ENCODE assay signal across 1 cellular context in the genomic region with DNA sequence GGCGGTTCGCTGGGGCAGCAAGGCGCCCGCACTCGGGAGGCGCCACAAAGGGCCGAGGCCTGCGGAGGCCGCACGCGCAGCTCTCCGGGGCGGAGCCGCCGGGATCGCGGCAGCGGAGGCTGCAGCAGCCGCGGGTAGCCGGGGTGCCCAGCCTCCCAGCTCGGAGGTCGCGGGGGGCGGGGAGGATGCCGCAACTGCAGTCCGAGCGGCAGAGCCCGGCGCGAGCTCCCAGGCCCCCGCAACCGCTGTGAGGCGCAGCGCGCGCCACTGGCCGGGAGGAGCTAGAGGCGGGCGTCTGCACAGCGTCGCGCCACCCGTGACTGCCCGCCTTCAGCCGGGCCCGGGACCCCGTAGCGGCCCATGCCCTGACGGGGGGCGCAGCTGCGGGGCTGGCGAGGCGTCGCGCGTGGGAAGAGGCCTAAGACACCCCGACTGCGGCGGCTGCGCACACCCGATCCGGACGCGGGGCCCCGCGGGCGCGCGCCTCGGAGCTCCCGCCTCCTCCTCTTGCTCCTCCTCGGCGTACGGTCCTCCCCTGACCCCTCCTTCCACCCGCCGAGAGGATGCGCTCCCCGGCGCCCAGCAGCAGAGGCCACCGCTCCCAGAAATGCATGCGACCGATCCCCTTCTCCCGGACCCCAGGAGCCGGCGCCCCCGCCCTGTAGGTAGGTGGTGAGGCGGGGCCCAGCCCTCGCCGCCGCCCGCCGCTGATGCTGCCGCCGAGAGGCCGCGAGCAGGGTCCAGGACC.
TF ChIP-seq lines count a peak whose summit lies in the region.

A gene with protein sequence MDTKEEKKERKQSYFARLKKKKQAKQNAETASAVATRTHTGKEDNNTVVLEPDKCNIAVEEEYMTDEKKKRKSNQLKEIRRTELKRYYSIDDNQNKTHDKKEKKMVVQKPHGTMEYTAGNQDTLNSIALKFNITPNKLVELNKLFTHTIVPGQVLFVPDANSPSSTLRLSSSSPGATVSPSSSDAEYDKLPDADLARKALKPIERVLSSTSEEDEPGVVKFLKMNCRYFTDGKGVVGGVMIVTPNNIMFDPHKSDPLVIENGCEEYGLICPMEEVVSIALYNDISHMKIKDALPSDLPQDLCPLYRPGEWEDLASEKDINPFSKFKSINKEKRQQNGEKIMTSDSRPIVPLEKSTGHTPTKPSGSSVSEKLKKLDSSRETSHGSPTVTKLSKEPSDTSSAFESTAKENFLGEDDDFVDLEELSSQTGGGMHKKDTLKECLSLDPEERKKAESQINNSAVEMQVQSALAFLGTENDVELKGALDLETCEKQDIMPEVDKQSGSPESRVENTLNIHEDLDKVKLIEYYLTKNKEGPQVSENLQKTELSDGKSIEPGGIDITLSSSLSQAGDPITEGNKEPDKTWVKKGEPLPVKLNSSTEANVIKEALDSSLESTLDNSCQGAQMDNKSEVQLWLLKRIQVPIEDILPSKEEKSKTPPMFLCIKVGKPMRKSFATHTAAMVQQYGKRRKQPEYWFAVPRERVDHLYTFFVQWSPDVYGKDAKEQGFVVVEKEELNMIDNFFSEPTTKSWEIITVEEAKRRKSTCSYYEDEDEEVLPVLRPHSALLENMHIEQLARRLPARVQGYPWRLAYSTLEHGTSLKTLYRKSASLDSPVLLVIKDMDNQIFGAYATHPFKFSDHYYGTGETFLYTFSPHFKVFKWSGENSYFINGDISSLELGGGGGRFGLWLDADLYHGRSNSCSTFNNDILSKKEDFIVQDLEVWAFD (plus strand): TSS at position 558 of the 748 bp plus-strand sequence. CDS start 24,395 bp downstream, outside the sequence.

TF ChIP-seq in K562, 482 proteins besides CTCF, POLR2A, EP300 and RAD21 (continued from another document and continues in another):
- TF ChIP-seq, protein P1, sequence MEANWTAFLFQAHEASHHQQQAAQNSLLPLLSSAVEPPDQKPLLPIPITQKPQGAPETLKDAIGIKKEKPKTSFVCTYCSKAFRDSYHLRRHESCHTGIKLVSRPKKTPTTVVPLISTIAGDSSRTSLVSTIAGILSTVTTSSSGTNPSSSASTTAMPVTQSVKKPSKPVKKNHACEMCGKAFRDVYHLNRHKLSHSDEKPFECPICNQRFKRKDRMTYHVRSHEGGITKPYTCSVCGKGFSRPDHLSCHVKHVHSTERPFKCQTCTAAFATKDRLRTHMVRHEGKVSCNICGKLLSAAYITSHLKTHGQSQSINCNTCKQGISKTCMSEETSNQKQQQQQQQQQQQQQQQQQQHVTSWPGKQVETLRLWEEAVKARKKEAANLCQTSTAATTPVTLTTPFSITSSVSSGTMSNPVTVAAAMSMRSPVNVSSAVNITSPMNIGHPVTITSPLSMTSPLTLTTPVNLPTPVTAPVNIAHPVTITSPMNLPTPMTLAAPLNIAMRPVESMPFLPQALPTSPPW (CRISPR knock-in tag; IDR thresholded peaks at IDR 0.05) = peak; percentile 79
- TF ChIP-seq SMAD4 (CRISPR knock-in tag; conservative IDR thresholded peaks at IDR 0.05) = peak; percentile 81
- TF ChIP-seq HNRNPL (IDR thresholded peaks at IDR 0.05; ENCODE audit: low read depth, low read length) = peak; percentile 25; the same call in 1 of the 2 replicates
- TF ChIP-seq RCOR1 (IDR thresholded peaks at IDR 0.05; ENCODE audit: borderline replicate concordance in 1 of 2, low read depth in 2 of 2, low read length in 2 of 2) = peak; percentile 37 to 53; a peak in 2 of 4 replicates
- 0 out of 2 replicates have a peak, but pooled peaks have one; percentile 22 for TF ChIP-seq ZNF76 (CRISPR knock-in tag; IDR thresholded peaks at IDR 0.05; ENCODE audit: borderline replicate concordance)
- TF ChIP-seq NCOA6 (IDR thresholded peaks at IDR 0.05) = no peak
- TF ChIP-seq, protein P2, sequence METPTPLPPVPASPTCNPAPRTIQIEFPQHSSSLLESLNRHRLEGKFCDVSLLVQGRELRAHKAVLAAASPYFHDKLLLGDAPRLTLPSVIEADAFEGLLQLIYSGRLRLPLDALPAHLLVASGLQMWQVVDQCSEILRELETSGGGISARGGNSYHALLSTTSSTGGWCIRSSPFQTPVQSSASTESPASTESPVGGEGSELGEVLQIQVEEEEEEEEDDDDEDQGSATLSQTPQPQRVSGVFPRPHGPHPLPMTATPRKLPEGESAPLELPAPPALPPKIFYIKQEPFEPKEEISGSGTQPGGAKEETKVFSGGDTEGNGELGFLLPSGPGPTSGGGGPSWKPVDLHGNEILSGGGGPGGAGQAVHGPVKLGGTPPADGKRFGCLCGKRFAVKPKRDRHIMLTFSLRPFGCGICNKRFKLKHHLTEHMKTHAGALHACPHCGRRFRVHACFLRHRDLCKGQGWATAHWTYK (CRISPR knock-in tag; IDR thresholded peaks at IDR 0.05) = no peak; the same call in 1 of the 2 replicates
- TF ChIP-seq, protein P3, sequence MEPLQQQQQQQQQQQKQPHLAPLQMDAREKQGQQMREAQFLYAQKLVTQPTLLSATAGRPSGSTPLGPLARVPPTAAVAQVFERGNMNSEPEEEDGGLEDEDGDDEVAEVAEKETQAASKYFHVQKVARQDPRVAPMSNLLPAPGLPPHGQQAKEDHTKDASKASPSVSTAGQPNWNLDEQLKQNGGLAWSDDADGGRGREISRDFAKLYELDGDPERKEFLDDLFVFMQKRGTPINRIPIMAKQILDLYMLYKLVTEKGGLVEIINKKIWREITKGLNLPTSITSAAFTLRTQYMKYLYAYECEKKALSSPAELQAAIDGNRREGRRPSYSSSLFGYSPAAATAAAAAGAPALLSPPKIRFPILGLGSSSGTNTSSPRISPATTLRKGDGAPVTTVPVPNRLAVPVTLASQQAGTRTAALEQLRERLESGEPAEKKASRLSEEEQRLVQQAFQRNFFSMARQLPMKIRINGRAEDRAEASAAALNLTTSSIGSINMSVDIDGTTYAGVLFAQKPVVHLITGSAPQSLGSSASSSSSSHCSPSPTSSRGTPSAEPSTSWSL (CRISPR knock-in tag; IDR thresholded peaks at IDR 0.05; ENCODE audit: borderline replicate concordance) = peak; percentile 94
- TF ChIP-seq CEBPG (CRISPR knock-in tag; IDR thresholded peaks at IDR 0.05) = no peak
- no peak for TF ChIP-seq CEBPG (tag; conservative IDR thresholded peaks at IDR 0.05 in 1 of 2, IDR thresholded peaks at IDR 0.05 in 1 of 2)
- TF ChIP-seq HNRNPUL1 (IDR thresholded peaks at IDR 0.05; ENCODE audit: low read length) = no peak
- TF ChIP-seq BRF1 (IDR thresholded peaks at IDR 0.05; ENCODE audit: borderline replicate concordance, extremely low read depth, insufficient read length) = no peak
- TF ChIP-seq STAG1 (CRISPR knock-in tag; IDR thresholded peaks at IDR 0.05; ENCODE audit: borderline replicate concordance) = peak; percentile 41
- TF ChIP-seq SMARCB1 (IDR thresholded peaks at IDR 0.05; ENCODE audit: insufficient read length, low read depth) = no peak
- no peak for TF ChIP-seq RHOXF2B (CRISPR knock-in tag; conservative IDR thresholded peaks at IDR 0.05)
- TF ChIP-seq TEAD1 (CRISPR knock-in tag; IDR thresholded peaks at IDR 0.05) = 0 out of 4 replicates have a peak, but pooled peaks of 1 of the 2 experiments have one; percentile 10
- TF ChIP-seq ZNF586 (CRISPR knock-in tag; conservative IDR thresholded peaks at IDR 0.05) = no peak
- TF ChIP-seq, protein P4, sequence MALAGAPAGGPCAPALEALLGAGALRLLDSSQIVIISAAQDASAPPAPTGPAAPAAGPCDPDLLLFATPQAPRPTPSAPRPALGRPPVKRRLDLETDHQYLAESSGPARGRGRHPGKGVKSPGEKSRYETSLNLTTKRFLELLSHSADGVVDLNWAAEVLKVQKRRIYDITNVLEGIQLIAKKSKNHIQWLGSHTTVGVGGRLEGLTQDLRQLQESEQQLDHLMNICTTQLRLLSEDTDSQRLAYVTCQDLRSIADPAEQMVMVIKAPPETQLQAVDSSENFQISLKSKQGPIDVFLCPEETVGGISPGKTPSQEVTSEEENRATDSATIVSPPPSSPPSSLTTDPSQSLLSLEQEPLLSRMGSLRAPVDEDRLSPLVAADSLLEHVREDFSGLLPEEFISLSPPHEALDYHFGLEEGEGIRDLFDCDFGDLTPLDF (CRISPR knock-in tag; IDR thresholded peaks at IDR 0.05) = peak; percentile 56; the same call in 1 of the 2 replicates
- peak; percentile 99 for TF ChIP-seq ZNF263 (CRISPR knock-in tag; IDR thresholded peaks at IDR 0.05; ENCODE audit: borderline replicate concordance)
- TF ChIP-seq, protein P5, sequence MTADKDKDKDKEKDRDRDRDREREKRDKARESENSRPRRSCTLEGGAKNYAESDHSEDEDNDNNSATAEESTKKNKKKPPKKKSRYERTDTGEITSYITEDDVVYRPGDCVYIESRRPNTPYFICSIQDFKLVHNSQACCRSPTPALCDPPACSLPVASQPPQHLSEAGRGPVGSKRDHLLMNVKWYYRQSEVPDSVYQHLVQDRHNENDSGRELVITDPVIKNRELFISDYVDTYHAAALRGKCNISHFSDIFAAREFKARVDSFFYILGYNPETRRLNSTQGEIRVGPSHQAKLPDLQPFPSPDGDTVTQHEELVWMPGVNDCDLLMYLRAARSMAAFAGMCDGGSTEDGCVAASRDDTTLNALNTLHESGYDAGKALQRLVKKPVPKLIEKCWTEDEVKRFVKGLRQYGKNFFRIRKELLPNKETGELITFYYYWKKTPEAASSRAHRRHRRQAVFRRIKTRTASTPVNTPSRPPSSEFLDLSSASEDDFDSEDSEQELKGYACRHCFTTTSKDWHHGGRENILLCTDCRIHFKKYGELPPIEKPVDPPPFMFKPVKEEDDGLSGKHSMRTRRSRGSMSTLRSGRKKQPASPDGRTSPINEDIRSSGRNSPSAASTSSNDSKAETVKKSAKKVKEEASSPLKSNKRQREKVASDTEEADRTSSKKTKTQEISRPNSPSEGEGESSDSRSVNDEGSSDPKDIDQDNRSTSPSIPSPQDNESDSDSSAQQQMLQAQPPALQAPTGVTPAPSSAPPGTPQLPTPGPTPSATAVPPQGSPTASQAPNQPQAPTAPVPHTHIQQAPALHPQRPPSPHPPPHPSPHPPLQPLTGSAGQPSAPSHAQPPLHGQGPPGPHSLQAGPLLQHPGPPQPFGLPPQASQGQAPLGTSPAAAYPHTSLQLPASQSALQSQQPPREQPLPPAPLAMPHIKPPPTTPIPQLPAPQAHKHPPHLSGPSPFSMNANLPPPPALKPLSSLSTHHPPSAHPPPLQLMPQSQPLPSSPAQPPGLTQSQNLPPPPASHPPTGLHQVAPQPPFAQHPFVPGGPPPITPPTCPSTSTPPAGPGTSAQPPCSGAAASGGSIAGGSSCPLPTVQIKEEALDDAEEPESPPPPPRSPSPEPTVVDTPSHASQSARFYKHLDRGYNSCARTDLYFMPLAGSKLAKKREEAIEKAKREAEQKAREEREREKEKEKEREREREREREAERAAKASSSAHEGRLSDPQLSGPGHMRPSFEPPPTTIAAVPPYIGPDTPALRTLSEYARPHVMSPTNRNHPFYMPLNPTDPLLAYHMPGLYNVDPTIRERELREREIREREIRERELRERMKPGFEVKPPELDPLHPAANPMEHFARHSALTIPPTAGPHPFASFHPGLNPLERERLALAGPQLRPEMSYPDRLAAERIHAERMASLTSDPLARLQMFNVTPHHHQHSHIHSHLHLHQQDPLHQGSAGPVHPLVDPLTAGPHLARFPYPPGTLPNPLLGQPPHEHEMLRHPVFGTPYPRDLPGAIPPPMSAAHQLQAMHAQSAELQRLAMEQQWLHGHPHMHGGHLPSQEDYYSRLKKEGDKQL (CRISPR knock-in tag; IDR thresholded peaks at IDR 0.05; ENCODE audit: borderline replicate concordance) = no peak
- no peak for TF ChIP-seq ZNF589 (CRISPR knock-in tag; IDR thresholded peaks at IDR 0.05; ENCODE audit: low read depth)
- TF ChIP-seq GABPB1 (CRISPR knock-in tag; IDR thresholded peaks at IDR 0.05) = no peak
- no peak for TF ChIP-seq SRSF7 (optimal IDR thresholded peaks at IDR 0.05; ENCODE audit: low read depth, low read length)
- no peak for TF ChIP-seq ZNF253 (CRISPR knock-in tag; conservative IDR thresholded peaks at IDR 0.05)
- TF ChIP-seq, protein P6, sequence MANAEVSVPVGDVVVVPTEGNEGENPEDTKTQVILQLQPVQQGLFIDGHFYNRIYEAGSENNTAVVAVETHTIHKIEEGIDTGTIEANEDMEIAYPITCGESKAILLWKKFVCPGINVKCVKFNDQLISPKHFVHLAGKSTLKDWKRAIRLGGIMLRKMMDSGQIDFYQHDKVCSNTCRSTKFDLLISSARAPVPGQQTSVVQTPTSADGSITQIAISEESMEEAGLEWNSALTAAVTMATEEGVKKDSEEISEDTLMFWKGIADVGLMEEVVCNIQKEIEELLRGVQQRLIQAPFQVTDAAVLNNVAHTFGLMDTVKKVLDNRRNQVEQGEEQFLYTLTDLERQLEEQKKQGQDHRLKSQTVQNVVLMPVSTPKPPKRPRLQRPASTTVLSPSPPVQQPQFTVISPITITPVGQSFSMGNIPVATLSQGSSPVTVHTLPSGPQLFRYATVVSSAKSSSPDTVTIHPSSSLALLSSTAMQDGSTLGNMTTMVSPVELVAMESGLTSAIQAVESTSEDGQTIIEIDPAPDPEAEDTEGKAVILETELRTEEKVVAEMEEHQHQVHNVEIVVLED (CRISPR knock-in tag; IDR thresholded peaks at IDR 0.05) = peak; percentile 31; the same call in 1 of the 2 replicates
- peak; percentile 75; the same call in 1 of the 2 replicates for TF ChIP-seq PHF8 (IDR thresholded peaks at IDR 0.05; ENCODE audit: borderline replicate concordance, low read length)
- no peak for TF ChIP-seq SIRT6 (IDR thresholded peaks at IDR 0.05; ENCODE audit: low read depth, low read length)
- TF ChIP-seq ESRRA (IDR thresholded peaks at IDR 0.05; ENCODE audit: borderline replicate concordance, low read depth) = peak; percentile 12; the same call in 1 of the 2 replicates
- peak; percentile 75 to 79; a peak in 3 of 4 replicates for TF ChIP-seq NRF1 (conservative IDR thresholded peaks at IDR 0.05 in 1 of 2, IDR thresholded peaks at IDR 0.05 in 1 of 2)
- TF ChIP-seq, protein P7, sequence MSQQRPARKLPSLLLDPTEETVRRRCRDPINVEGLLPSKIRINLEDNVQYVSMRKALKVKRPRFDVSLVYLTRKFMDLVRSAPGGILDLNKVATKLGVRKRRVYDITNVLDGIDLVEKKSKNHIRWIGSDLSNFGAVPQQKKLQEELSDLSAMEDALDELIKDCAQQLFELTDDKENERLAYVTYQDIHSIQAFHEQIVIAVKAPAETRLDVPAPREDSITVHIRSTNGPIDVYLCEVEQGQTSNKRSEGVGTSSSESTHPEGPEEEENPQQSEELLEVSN (IDR thresholded peaks at IDR 0.05; ENCODE audit: borderline replicate concordance in 1 of 2, extremely low read depth in 1 of 2, insufficient read depth in 1 of 2, insufficient read length in 1 of 2, low read depth in 1 of 2, low read length in 1 of 2, poor library complexity in 1 of 2, severe bottlenecking in 1 of 2) = peak; percentile 30 to 58
